Comparison of ENCODE assay signal across 31 cellular contexts in the genomic region with DNA sequence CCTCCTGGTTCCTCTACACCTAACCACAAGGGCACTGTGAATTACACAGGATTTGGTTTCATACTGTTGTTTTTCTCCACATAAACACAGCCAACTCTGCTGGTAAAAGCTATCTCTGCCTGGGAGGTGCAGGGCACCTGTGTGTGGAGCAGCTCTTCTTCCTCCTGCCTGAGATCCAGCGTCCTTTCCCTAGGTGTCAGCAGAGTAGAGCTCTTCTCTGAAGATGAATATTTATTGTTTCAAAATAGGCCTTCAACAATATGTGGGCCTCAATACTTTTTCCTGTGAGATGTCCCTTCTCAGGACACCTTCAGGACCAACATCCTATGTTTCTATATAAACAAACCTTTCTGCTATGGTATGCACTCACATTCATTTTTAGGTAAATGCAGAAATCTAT.
DNase-seq lines count a peak whose midpoint lies in the region; ATAC-seq and TF ChIP-seq lines count a peak whose summit lies in the region.
"Had no signal": no experiment of that assay in that cellular context is flagged by ENCODE, and none has a peak within 500 bp of the region (broad histone marks: within the 10 kb centered on the region; RNA-seq: fewer than 3 reads in every experiment).

No MANE protein-coding gene starts in this region.

- no peak overlapping the region for H3K27ac ChIP-seq in OCI-LY7 (ENCODE audit: low read depth, low read length, poor library complexity, severe bottlenecking)
- H3K27ac ChIP-seq: 22Rv1, brain microvascular endothelial cell, heart left ventricle, lower lobe of right lung, SJCRH30, transverse colon, WERI-Rb-1 had no signal

- intact Hi-C loops in OCI-LY7 (cut with micrococcal nuclease; ENCODE audit: unreplicated experiment), result no loop called here

- in situ Hi-C loops in GM13976 (cut with MboI; ENCODE audit: low sequenced_read_pairs, unreplicated experiment), result no loop called here

- 0 out of 2 replicates have a peak, but pooled peaks cover 8% of the 10 kb centered on the region for H3K9me3 ChIP-seq in OCI-LY7 (ENCODE audit: low read length)
- H3K9me3 ChIP-seq: heart left ventricle, lower lobe of right lung, SJCRH30, transverse colon had no signal

- DNase-seq in NCI-H510A treated with DMSO at 0.1 percent for 48 hours (lab: John Stamatoyannopoulos, UW) (peak; percentile 4), NCI-H510A (lab: John Stamatoyannopoulos, UW) (no peak), OCI-LY7 (ENCODE audit: low spot score) (peak; percentile 17), left lobe of liver (ENCODE audit: low spot score) (no peak), GM13976 (ENCODE audit: low spot score) (no peak), DMS153 (lab: John Stamatoyannopoulos, UW) (no peak)
- DNase-seq: activated CD4-positive, alpha-beta T cell treated with anti-CD3 and anti-CD28 coated beads for 4 hours; activated naive CD4-positive, alpha-beta T cell treated with anti-CD3 and anti-CD28 coated beads, Interleukin-2, amount 50 U/mL, for 16 hours; amniotic stem cell; brain microvascular endothelial cell; cerebellar nuclear complex; DMS79 treated with DMSO at 0.1 percent for 48 hours; foreskin melanocyte; GF-D8; heart left ventricle; IMR-90; kidney glomerular epithelial cell; lower lobe of right lung; midbrain; naive thymus-derived CD4-positive, alpha-beta T cell; NCI-H1092; NCI-H187; SJCRH30; stimulated activated CD4-positive, alpha-beta T cell treated with anti-CD3 and anti-CD28 coated beads, Interleukin-4, amount 100 ng/mL, for 24 hours; T1000; transverse colon; WERI-Rb-1 had no signal

- no peaks in the 10 kb centered on the region; the same call in 1 of the 2 replicates for H3K36me3 ChIP-seq in OCI-LY7 (ENCODE audit: insufficient read depth, low read length)
- H3K36me3 ChIP-seq: brain microvascular endothelial cell, heart left ventricle, lower lobe of right lung, SJCRH30, transverse colon, WERI-Rb-1 had no signal

- H4K20me1 ChIP-seq in OCI-LY7 (ENCODE audit: insufficient read depth, low read length), result no peaks in the 10 kb centered on the region

- H3K9me2 ChIP-seq in OCI-LY7 (ENCODE audit: insufficient read depth, low read length), result no peaks in the 10 kb centered on the region

- BruUV-seq in OCI-LY7 (replicated peaks; lab: Mats Ljungman, UMichigan), result no TSS peak

- CTCF ChIA-PET in OCI-LY7 (lab: Charles Lee; ENCODE audit: unreplicated experiment), result no interaction called here

- no peak overlapping the region for H3K4me2 ChIP-seq in OCI-LY7 (ENCODE audit: low read length)

- H2AFZ ChIP-seq in OCI-LY7 (ENCODE audit: low read length), result peak overlapping the region; percentile 5; the same call in 1 of the 2 replicates

- no peak overlapping the region for H3K4me3 ChIP-seq in OCI-LY7 (ENCODE audit: low read depth, low read length, poor library complexity, severe bottlenecking)
- H3K4me3 ChIP-seq: heart left ventricle, lower lobe of right lung, SJCRH30, transverse colon had no signal

- peaks cover 7% of the 10 kb centered on the region for H3K4me1 ChIP-seq in OCI-LY7 (ENCODE audit: insufficient read depth, low read length, poor library complexity, severe bottlenecking)
- H3K4me1 ChIP-seq: heart left ventricle, lower lobe of right lung, SJCRH30, transverse colon had no signal

- TF ChIP-seq CTCF in OCI-LY7 (conservative IDR thresholded peaks at IDR 0.05; ENCODE audit: low read length) (peak; percentile 47; the same call in 1 of the 2 replicates), GM13976 (IDR thresholded peaks at IDR 0.05; ENCODE audit: borderline replicate concordance, control extremely low read depth, extremely low read depth, insufficient read depth, missing control alignments) (no peak)

- POLR2A ChIA-PET in OCI-LY7 (lab: Charles Lee), result interaction anchor here (1.3 to 1.8 kb wide), 2 partner anchors 38 to 88 kb away, joined by 3 to 4 read pairs; no protein-coding TSS in a partner anchor

- no peaks in the 10 kb centered on the region for H3K79me2 ChIP-seq in OCI-LY7 (ENCODE audit: insufficient read depth, low read depth, low read length)

- peak; percentile 77 for ATAC-seq in left lobe of liver
- ATAC-seq in GM21423 (IDR thresholded peaks at IDR 0.05; ENCODE audit: unreplicated experiment), result no peak
- ATAC-seq in GM21529 (IDR thresholded peaks at IDR 0.05; ENCODE audit: unreplicated experiment), result no peak
- ATAC-seq: activated T-helper 17 cell treated with anti-CD3 and anti-CD28 coated beads, Interleukin-2, amount 50 U/mL, for 72 hours; lower lobe of right lung; naive thymus-derived CD4-positive, alpha-beta T cell had no signal

Comparison
In these comparisons a context has a peak if more than half of its experiments do, and no peak if none do; other contexts are left out.
1. DNase-seq: peak in NCI-H510A treated with DMSO at 0.1 percent for 48 hours (single experiment) and OCI-LY7 (single experiment); none in NCI-H510A (single experiment), left lobe of liver (single experiment), GM13976 (single experiment) and DMS153 (single experiment).